ENCODE assay signal across 1 cellular context in genomic region chr19:8391274-8392016, GRCh38.
TF ChIP-seq lines count a peak whose summit lies in the region.

No MANE protein-coding gene starts in this region.

TF ChIP-seq in IMR-90, 13 proteins besides CTCF, POLR2A, EP300 and RAD21:
- TF ChIP-seq USF2 (IDR thresholded peaks at IDR 0.05; ENCODE audit: low read depth, low read length) (no peak), CHD1 (IDR thresholded peaks at IDR 0.05; ENCODE audit: low read depth, low read length) (no peak), RFX5 (IDR thresholded peaks at IDR 0.05; ENCODE audit: low read depth, low read length) (no peak)
